ENCODE assay signal across 1 cellular context in the genomic region with DNA sequence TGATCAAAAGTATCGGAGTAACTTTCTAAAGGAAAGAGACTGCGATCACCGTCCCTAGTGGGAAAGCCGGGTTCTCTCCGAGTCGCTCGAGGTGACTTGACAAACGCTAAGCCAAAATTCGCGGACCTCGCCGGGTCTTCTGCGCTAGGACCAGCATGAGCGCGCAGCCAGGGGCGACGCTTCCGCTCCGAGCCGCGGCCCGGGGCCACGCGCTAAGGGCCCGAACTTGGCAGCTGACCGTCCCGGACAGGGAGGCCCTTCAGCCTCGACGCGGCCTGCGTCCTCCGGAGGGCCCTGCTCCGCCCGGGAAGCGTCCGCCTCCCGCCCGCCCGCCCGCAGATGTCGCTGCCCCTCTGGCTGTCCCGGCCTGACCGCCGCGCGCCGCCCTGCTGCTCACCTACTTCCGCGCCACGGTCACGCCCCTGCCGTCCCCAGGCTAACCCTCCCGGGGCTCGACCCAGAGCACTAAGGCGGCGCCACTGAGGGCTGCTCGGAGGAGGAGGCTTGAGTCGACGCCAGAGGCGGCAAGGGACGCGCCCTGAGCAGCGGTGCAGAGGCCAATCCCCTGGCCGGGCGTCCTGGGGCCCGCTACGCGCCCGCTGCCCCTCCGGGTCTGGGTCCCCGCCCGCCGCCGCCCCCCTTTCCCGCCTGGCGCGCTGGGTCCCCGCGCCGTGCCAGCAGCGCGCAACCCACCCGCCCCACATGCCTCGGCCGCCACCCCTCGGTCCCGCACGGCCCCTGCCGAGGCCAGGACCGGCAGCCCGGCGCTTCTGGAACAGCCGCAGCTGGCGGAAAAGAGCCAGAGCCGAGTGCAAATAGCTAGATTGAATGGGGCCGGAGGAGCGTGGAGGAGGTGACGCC.
TF ChIP-seq lines count a peak whose summit lies in the region.

No MANE protein-coding gene starts in this region.

TF ChIP-seq in K562, 482 proteins besides CTCF, POLR2A, EP300 and RAD21 (continued from another document):
- TF ChIP-seq, protein P1, sequence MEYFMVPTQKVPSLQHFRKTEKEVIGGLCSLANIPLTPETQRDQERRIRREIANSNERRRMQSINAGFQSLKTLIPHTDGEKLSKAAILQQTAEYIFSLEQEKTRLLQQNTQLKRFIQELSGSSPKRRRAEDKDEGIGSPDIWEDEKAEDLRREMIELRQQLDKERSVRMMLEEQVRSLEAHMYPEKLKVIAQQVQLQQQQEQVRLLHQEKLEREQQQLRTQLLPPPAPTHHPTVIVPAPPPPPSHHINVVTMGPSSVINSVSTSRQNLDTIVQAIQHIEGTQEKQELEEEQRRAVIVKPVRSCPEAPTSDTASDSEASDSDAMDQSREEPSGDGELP (CRISPR knock-in tag; IDR thresholded peaks at IDR 0.05; ENCODE audit: borderline replicate concordance) = peak; percentile 65; the same call in 1 of the 2 replicates
- TF ChIP-seq FOXJ2 (tag; IDR thresholded peaks at IDR 0.05) (0 out of 2 replicates have a peak, but pooled peaks have one; percentile 24), ZNF589 (CRISPR knock-in tag; IDR thresholded peaks at IDR 0.05; ENCODE audit: low read depth) (peak; percentile 91; the same call in 1 of the 2 replicates), LCOR (CRISPR knock-in tag; IDR thresholded peaks at IDR 0.05) (peak; percentile 93), ARNT (IDR thresholded peaks at IDR 0.05) (0 out of 4 replicates have a peak, but pooled peaks of 1 of the 2 experiments have one; percentile 27), SAP30 (IDR thresholded peaks at IDR 0.05; ENCODE audit: borderline replicate concordance, insufficient read depth, low read depth, low read length, poor library complexity, severe bottlenecking) (peak; percentile 26), TOE1 (IDR thresholded peaks at IDR 0.05; ENCODE audit: borderline replicate concordance) (peak; percentile 59), TOE1 (CRISPR knock-in tag; IDR thresholded peaks at IDR 0.05; ENCODE audit: borderline replicate concordance, low read depth) (no peak; the same call in 1 of the 2 replicates), FOXJ3 (CRISPR knock-in tag; IDR thresholded peaks at IDR 0.05) (no peak), SMAD2 (IDR thresholded peaks at IDR 0.05; ENCODE audit: low read depth, low read length) (no peak), ZNF347 (CRISPR knock-in tag; IDR thresholded peaks at IDR 0.05; ENCODE audit: low read depth) (no peak), HDAC1 (IDR thresholded peaks at IDR 0.05) (peak in 1 of 2 experiments; percentile 43; a peak in 2 of 4 replicates), DPF2 (IDR thresholded peaks at IDR 0.05) (peak; percentile 18; the same call in 1 of the 2 replicates), RBFOX2 (IDR thresholded peaks at IDR 0.05; ENCODE audit: low read depth, low read length) (peak; percentile 92)
- TF ChIP-seq, protein P2, sequence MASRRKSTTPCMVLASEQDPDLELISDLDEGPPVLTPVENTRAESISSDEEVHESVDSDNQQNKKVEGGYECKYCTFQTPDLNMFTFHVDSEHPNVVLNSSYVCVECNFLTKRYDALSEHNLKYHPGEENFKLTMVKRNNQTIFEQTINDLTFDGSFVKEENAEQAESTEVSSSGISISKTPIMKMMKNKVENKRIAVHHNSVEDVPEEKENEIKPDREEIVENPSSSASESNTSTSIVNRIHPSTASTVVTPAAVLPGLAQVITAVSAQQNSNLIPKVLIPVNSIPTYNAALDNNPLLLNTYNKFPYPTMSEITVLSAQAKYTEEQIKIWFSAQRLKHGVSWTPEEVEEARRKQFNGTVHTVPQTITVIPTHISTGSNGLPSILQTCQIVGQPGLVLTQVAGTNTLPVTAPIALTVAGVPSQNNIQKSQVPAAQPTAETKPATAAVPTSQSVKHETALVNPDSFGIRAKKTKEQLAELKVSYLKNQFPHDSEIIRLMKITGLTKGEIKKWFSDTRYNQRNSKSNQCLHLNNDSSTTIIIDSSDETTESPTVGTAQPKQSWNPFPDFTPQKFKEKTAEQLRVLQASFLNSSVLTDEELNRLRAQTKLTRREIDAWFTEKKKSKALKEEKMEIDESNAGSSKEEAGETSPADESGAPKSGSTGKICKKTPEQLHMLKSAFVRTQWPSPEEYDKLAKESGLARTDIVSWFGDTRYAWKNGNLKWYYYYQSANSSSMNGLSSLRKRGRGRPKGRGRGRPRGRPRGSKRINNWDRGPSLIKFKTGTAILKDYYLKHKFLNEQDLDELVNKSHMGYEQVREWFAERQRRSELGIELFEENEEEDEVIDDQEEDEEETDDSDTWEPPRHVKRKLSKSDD (conservative IDR thresholded peaks at IDR 0.05; ENCODE audit: low read length) = no peak
- TF ChIP-seq, protein P3, sequence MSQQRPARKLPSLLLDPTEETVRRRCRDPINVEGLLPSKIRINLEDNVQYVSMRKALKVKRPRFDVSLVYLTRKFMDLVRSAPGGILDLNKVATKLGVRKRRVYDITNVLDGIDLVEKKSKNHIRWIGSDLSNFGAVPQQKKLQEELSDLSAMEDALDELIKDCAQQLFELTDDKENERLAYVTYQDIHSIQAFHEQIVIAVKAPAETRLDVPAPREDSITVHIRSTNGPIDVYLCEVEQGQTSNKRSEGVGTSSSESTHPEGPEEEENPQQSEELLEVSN (IDR thresholded peaks at IDR 0.05; ENCODE audit: borderline replicate concordance in 1 of 2, extremely low read depth in 1 of 2, insufficient read depth in 1 of 2, insufficient read length in 1 of 2, low read depth in 1 of 2, low read length in 1 of 2, poor library complexity in 1 of 2, severe bottlenecking in 1 of 2) = peak; percentile 73 to 77
